Comparison of ENCODE assay signal across 31 cellular contexts in the genomic region with DNA sequence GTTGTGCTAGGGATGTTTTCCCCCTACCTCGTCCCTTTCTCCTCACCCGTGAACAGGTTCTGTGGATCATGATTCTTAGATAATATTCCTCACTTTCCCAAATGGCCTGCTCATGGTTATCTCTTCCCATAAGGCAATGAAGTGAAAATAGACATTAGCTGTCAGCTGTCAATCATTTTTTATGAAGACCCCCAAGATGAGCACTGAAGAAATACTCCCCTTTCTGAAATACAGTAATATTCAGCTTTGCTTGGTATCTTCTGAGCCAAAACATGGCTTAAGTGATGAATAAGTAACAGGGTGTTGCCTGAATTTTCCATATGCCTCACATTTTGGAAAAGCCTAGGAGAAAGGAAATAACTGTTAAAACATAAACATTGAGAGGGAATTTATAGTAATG.
"Had no signal": no experiment of that assay in that cellular context is flagged by ENCODE, and none has a peak within 500 bp of the region (broad histone marks: within the 10 kb centered on the region; RNA-seq: fewer than 3 reads in every experiment).

No MANE protein-coding gene starts in this region.

- H3K27me3 ChIP-seq: left lung, neural progenitor cell, pancreas, tibial nerve, uterus had no signal

- FAIRE-seq: islet of Langerhans, kidney, pancreas had no signal

- H3K36me3 Mint-ChIP-seq: immature natural killer cell, mesothelial cell of epicardium, naive B cell, natural killer cell, neural progenitor cell, type B pancreatic cell had no signal

- H3K9me3 ChIP-seq: left lung, lower lobe of right lung, pancreas, prostate gland, tibial nerve, uterus had no signal

- H3K4me3 ChIP-seq: left lung, lower lobe of right lung, neural progenitor cell, pancreas, prostate gland, skin epidermis, tibial nerve, uterus had no signal

- ATAC-seq: left colon; natural killer cell; right cardiac atrium; sciatic nerve; stimulated activated effector memory CD8-positive, alpha-beta T cell treated with anti-CD3 and anti-CD28 coated beads, Interleukin-12 subunit alpha, Interleukin-12 subunit beta, amount 100 ng/mL, for 72 hours; stimulated activated naive CD8-positive, alpha-beta T cell treated with anti-CD3 and anti-CD28 coated beads, Interleukin-15, amount 100 ng/mL, for 72 hours had no signal

- H3K4me2 ChIP-seq: neural progenitor cell had no signal

- H3K9me3 Mint-ChIP-seq: immature natural killer cell; natural killer cell; nephron progenitor cell; neural progenitor cell; stimulated activated effector memory CD8-positive, alpha-beta T cell treated with anti-CD3 and anti-CD28 coated beads, Interleukin-12 subunit alpha, Interleukin-12 subunit beta, amount 100 ng/mL, for 72 hours; type B pancreatic cell had no signal

- DNase-seq: immature natural killer cell; kidney; left colon; left lung; lower lobe of right lung; mammary epithelial cell; mesendoderm; naive B cell; natural killer cell; nephron progenitor cell; pancreas; posterior cingulate gyrus; retina; right cardiac atrium; stimulated activated CD4-positive, alpha-beta T cell treated with anti-CD3 and anti-CD28 coated beads, Interleukin-12 subunit alpha, Interleukin-12 subunit beta, amount 100 ng/mL, for 4 hours; stimulated activated CD4-positive, alpha-beta T cell treated with anti-CD3 and anti-CD28 coated beads, Interleukin-15, amount 100 ng/mL, for 24 hours; stimulated activated CD4-positive, alpha-beta T cell treated with anti-CD3 and anti-CD28 coated beads, Interleukin-2, amount 100 ng/mL, for 24 hours; stimulated activated CD4-positive, alpha-beta T cell treated with anti-CD3 and anti-CD28 coated beads, Interleukin-4, amount 100 ng/mL, for 1 hour; stimulated activated naive CD4-positive, alpha-beta T cell treated with Interleukin-2 at 50 U/mL for 16 hours; stimulated activated naive CD8-positive, alpha-beta T cell treated with anti-CD3 and anti-CD28 coated beads, Interleukin-15, amount 100 ng/mL, for 72 hours; substantia nigra; uterus had no signal

- H3K36me3 ChIP-seq: left lung, lower lobe of right lung, neural progenitor cell, pancreas, prostate gland, tibial nerve, uterus had no signal

- H3K9ac ChIP-seq: neural progenitor cell had no signal

- H3K4me3 Mint-ChIP-seq: immature natural killer cell; mesothelial cell of epicardium; naive B cell; natural killer cell; nephron progenitor cell; neural progenitor cell; stimulated activated effector memory CD8-positive, alpha-beta T cell treated with anti-CD3 and anti-CD28 coated beads, Interleukin-12 subunit alpha, Interleukin-12 subunit beta, amount 100 ng/mL, for 72 hours; stimulated activated naive CD8-positive, alpha-beta T cell treated with anti-CD3 and anti-CD28 coated beads, Interleukin-15, amount 100 ng/mL, for 72 hours; type B pancreatic cell had no signal

- H3K27ac Mint-ChIP-seq: immature natural killer cell; mesothelial cell of epicardium; natural killer cell; nephron progenitor cell; neural progenitor cell; stimulated activated effector memory CD8-positive, alpha-beta T cell treated with anti-CD3 and anti-CD28 coated beads, Interleukin-12 subunit alpha, Interleukin-12 subunit beta, amount 100 ng/mL, for 72 hours; stimulated activated naive CD8-positive, alpha-beta T cell treated with anti-CD3 and anti-CD28 coated beads, Interleukin-15, amount 100 ng/mL, for 72 hours; type B pancreatic cell had no signal

- H3K27ac ChIP-seq: lower lobe of right lung, neural progenitor cell, pancreas, prostate gland, skin epidermis, tibial nerve, uterus had no signal

- H3K27me3 Mint-ChIP-seq: naive B cell; stimulated activated naive CD8-positive, alpha-beta T cell treated with anti-CD3 and anti-CD28 coated beads, Interleukin-15, amount 100 ng/mL, for 72 hours; type B pancreatic cell had no signal

- H2AFZ ChIP-seq: neural progenitor cell had no signal

- H3K4me1 ChIP-seq: lower lobe of right lung, pancreas, prostate gland, uterus had no signal
